ENCODE assay signal across 17 cellular contexts in the genomic region with DNA sequence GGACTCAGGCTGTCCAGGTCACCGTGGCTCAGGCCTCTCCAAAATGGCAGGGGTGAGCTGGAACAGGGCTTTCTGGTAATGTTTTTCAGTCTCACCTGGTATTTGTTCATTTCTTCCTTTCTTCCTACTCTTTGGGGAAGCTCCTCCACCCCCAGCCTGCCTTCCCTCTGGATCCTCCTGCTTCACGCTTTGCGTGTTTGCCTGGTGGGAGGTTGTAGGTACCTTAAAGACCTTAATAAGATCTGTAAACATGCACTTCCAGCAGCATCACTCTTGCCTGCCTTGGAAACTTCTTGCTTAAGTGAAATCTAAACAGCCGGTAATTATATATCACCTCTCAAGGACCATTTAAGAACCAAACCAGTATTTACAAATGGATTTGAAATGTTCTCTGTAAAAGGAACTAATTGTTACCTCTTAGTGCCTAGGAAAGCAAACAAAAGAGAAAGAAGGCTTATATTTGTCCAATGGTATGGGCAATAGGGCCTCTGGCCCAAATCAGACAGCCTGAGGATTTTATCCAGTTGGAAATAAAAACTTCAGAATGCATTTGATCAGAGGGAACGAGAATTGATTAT.
A peak's percentile ranks its signal among the peaks of the same experiment; 100 is the strongest.
DNase-seq lines count a peak whose midpoint lies in the region; ATAC-seq, FAIRE-seq and TF ChIP-seq lines count a peak whose summit lies in the region.
"Had no signal": no experiment of that assay in that cellular context is flagged by ENCODE, and none has a peak within 500 bp of the region (broad histone marks: within the 10 kb centered on the region; RNA-seq: fewer than 3 reads in every experiment).

No MANE protein-coding gene starts in this region.

- H3K9me3 ChIP-seq in upper lobe of right lung: no peaks in the 10 kb centered on the region
- H3K9me3 ChIP-seq: SJCRH30 had no signal

- TF ChIP-seq CTCF in upper lobe of right lung (IDR thresholded peaks at IDR 0.05): no peak
- no peak for TF ChIP-seq CTCF in GM13977 (IDR thresholded peaks at IDR 0.05; ENCODE audit: extremely low read depth, insufficient read depth, missing control alignments)

- no peaks in the 10 kb centered on the region for H3K36me3 ChIP-seq in upper lobe of right lung
- H3K36me3 ChIP-seq: SJCRH30 had no signal

- peaks cover 4% of the 10 kb centered on the region for H3K4me1 ChIP-seq in upper lobe of right lung
- H3K4me1 ChIP-seq: SJCRH30 had no signal

- no peak overlapping the region for H3K4me3 ChIP-seq in upper lobe of right lung
- H3K4me3 ChIP-seq: K562, PC-9, SJCRH30 had no signal

- no peaks in the 10 kb centered on the region for H3K27me3 ChIP-seq in upper lobe of right lung
- H3K27me3 ChIP-seq: SJCRH30 had no signal

- intact Hi-C loops in upper lobe of right lung (cut with DNase I): no loop called here

- H3K27ac ChIP-seq in upper lobe of right lung: peak overlapping the region; percentile 61
- H3K27ac ChIP-seq: PC-9, SJCRH30 had no signal

- FAIRE-seq in RCC 7860 (lab: Jason Lieb, UNC): no peak
- FAIRE-seq: H54, K562 had no signal

- ATAC-seq in upper lobe of right lung (peak; percentile 65), GM19035 (IDR thresholded peaks at IDR 0.05; ENCODE audit: unreplicated experiment) (no peak)
- ATAC-seq: K562 had no signal

- DNase-seq in NCI-H1417 (lab: John Stamatoyannopoulos, UW) (peak; percentile 12 to 80 (median 72)), NCI-H1417 treated with DMSO at 0.1 percent for 48 hours (lab: John Stamatoyannopoulos, UW) (no peak), NCI-H1436 (lab: John Stamatoyannopoulos, UW) (peak; percentile 69), NCI-H748 (lab: John Stamatoyannopoulos, UW; ENCODE audit: unreplicated experiment) (peak; percentile 43), upper lobe of right lung (no peak), RCC 7860 (ENCODE audit: low spot score) (no peak), GM13977 (ENCODE audit: low spot score) (no peak)
- DNase-seq: 8988T; CD4-positive, CD25-positive, alpha-beta regulatory T cell; COR-L47; NCI-H146; NCI-H226; PC-9; SJCRH30 had no signal

- in situ Hi-C loops in GM13977 (cut with MboI; ENCODE audit: low pct_unique_long_range_greater_than_20kb, low sequenced_read_pairs, unreplicated experiment): no loop called here

Comparison
In these comparisons a context has a peak if more than half of its experiments do, and no peak if none do; other contexts are left out.
1. DNase-seq: peak in NCI-H1417 (3 of 3), NCI-H1436 (single experiment) and NCI-H748 (single experiment); none in NCI-H1417 treated with DMSO at 0.1 percent for 48 hours (single experiment), upper lobe of right lung (single experiment), RCC 7860 (single experiment) and GM13977 (single experiment).